ENCODE assay signal across 12 cellular contexts in the genomic region with DNA sequence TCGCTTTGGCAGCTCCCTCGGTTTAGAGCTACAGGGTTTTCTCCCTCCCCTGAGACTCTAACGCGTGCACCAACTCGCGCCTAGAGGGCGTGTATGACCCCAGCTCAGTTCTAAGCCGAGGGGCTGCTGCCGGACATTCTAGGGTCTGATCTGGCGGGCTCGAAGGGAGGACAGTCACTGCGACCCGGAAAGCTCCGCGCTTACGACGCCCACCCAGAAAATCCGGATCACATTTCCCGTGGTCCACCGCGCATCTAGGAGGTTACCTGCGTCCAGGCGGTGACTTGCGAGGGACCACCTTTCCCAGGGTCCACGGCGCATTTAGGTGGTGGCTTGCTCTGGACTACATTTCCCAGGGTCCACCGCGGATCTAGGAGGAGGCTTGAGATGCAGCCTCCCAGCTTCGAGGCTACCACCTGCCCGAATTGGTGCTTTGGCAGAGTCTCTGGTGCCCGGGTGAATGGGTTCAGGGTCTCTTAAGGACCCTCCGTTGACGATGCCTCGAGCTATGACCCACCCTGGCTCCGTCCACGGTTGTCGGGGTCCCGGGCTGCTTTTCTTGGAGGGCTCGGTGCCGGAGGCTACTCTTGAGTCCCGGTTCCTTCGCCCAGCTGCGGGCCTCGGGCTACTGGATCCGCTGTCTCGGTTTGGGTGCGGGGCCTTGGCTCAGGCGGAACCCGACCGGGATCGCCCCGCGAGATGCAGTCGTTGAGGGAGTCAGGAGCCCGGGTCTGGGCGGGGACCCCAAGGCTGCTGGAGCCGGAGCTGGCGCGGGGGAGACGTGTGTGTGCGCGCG. TPM values are rescaled to one million over a fixed set of nuclear protein-coding genes. Genes with fewer than 3 reads are reported as not detected.
DNase-seq lines count a peak whose midpoint lies in the region; ATAC-seq and TF ChIP-seq lines count a peak whose summit lies in the region.
"Had no signal": no experiment of that assay in that cellular context is flagged by ENCODE, and none has a peak within 500 bp of the region (broad histone marks: within the 10 kb centered on the region; RNA-seq: fewer than 3 reads in every experiment).

No MANE protein-coding gene starts in this region.

- H3K36me3 ChIP-seq in heart right ventricle = peaks cover 0 to 2% (median 0%) of the 10 kb centered on the region in 9 donors
- H3K36me3 ChIP-seq in CD8-positive, alpha-beta memory T cell (ENCODE audit: insufficient read depth, low read length) = no peaks in the 10 kb centered on the region
- H3K36me3 ChIP-seq: colonic mucosa, WERI-Rb-1 had no signal

- peaks cover 0 to 23% (median 0%) of the 10 kb centered on the region in 7 donors for H3K27me3 ChIP-seq in heart right ventricle
- no peaks in the 10 kb centered on the region for H3K27me3 ChIP-seq in CD8-positive, alpha-beta memory T cell (ENCODE audit: insufficient read depth, low read length, poor library complexity, severe bottlenecking)
- H3K27me3 ChIP-seq: colonic mucosa had no signal

- WGBS in heart right ventricle, 2 donors = 2 to 4% methylated on average over 63 of the region's 63 CpGs

- peaks cover 0 to 16% (median 8%) of the 10 kb centered on the region in 9 donors for H3K4me1 ChIP-seq in heart right ventricle
- no peaks in the 10 kb centered on the region for H3K4me1 ChIP-seq in CD8-positive, alpha-beta memory T cell (ENCODE audit: insufficient read depth, low read length)
- H3K4me1 ChIP-seq: colonic mucosa had no signal

- peak overlapping the region; percentile 89 for H3K27ac Mint-ChIP-seq in progenitor cell of endocrine pancreas
- H3K27ac Mint-ChIP-seq in activated naive CD4-positive, alpha-beta T cell treated with anti-CD3 and anti-CD28 coated beads, Interleukin-2, amount 50 U/mL, for 72 hours = no peak overlapping the region
- no peak overlapping the region for H3K27ac Mint-ChIP-seq in CD8-positive, alpha-beta memory T cell

- H3K27me3 Mint-ChIP-seq in progenitor cell of endocrine pancreas = peaks cover 17% of the 10 kb centered on the region
- H3K27me3 Mint-ChIP-seq in CD8-positive, alpha-beta memory T cell = peaks cover 0 to 7% of the 10 kb centered on the region in 2 donors

- peaks cover 0 to 67% (median 0%) of the 10 kb centered on the region in 11 donors for H3K9me3 ChIP-seq in heart right ventricle
- peaks cover 15% of the 10 kb centered on the region for H3K9me3 ChIP-seq in CD8-positive, alpha-beta memory T cell (ENCODE audit: low read length)
- H3K9me3 ChIP-seq: colonic mucosa had no signal

- H3K36me3 Mint-ChIP-seq in progenitor cell of endocrine pancreas (ENCODE audit: insufficient read depth) = no peaks in the 10 kb centered on the region
- peaks cover 41 to 47% of the 10 kb centered on the region in 2 donors for H3K36me3 Mint-ChIP-seq in activated naive CD4-positive, alpha-beta T cell treated with anti-CD3 and anti-CD28 coated beads, Interleukin-2, amount 50 U/mL, for 72 hours
- H3K36me3 Mint-ChIP-seq in CD8-positive, alpha-beta memory T cell = peaks cover 1 to 21% (median 4%) of the 10 kb centered on the region in 3 donors

- H3K4me3 Mint-ChIP-seq in progenitor cell of endocrine pancreas (ENCODE audit: low read depth) = peak overlapping the region; percentile 79
- peak overlapping the region in 1 of 7 donors; percentile 37 for H3K4me3 Mint-ChIP-seq in CD8-positive, alpha-beta memory T cell

- DNase-seq in DMS 273 (lab: John Stamatoyannopoulos, UW; ENCODE audit: unreplicated experiment) = peak; percentile 80
- peak; percentile 83 for DNase-seq in SK-N-DZ (ENCODE audit: low spot score)
- DNase-seq in heart right ventricle = no peak
- DNase-seq in progenitor cell of endocrine pancreas (ENCODE audit: low spot score, unreplicated experiment) = peak; percentile 37
- DNase-seq in activated naive CD4-positive, alpha-beta T cell treated with anti-CD3 and anti-CD28 coated beads, Interleukin-2, amount 50 U/mL, for 72 hours (ENCODE audit: low spot score in 2 of 2) = no peak
- no peak for DNase-seq in NCI-H446 (lab: John Stamatoyannopoulos, UW)
- DNase-seq in CD8-positive, alpha-beta memory T cell = no peak
- DNase-seq in UCSD-AML1 (lab: John Stamatoyannopoulos, UW; ENCODE audit: unreplicated experiment) = no peak
- DNase-seq: colonic mucosa, NCI-H1694 treated with DMSO at 0.1 percent for 48 hours, WERI-Rb-1 had no signal

- no peaks in the 10 kb centered on the region for H3K9me3 Mint-ChIP-seq in progenitor cell of endocrine pancreas (ENCODE audit: low read depth)
- H3K9me3 Mint-ChIP-seq in activated naive CD4-positive, alpha-beta T cell treated with anti-CD3 and anti-CD28 coated beads, Interleukin-2, amount 50 U/mL, for 72 hours = peaks cover 21 to 35% of the 10 kb centered on the region in 2 donors
- peaks cover 10 to 77% (median 60%) of the 10 kb centered on the region in 5 donors for H3K9me3 Mint-ChIP-seq in CD8-positive, alpha-beta memory T cell

- ATAC-seq in heart right ventricle = peak; percentile 46 to 70 (median 60)
- ATAC-seq in activated naive CD4-positive, alpha-beta T cell treated with anti-CD3 and anti-CD28 coated beads, Interleukin-2, amount 50 U/mL, for 72 hours = no peak

- intact Hi-C loops in heart right ventricle (cut with DNase I) = no loop called here

- H3K4me3 ChIP-seq in heart right ventricle = peak overlapping the region; percentile 16 to 56 (median 50)
- no peak overlapping the region for H3K4me3 ChIP-seq in CD8-positive, alpha-beta memory T cell (ENCODE audit: low read length)
- H3K4me3 ChIP-seq: colonic mucosa had no signal

- POLR2A ChIA-PET in CD8-positive, alpha-beta memory T cell (lab: Charles Lee) = no interaction called here

- TF ChIP-seq CTCF in heart right ventricle (IDR thresholded peaks at IDR 0.05) (peak in 2 of 9 donors; percentile 13 to 15), progenitor cell of endocrine pancreas (IDR thresholded peaks at IDR 0.05; ENCODE audit: unreplicated experiment) (peak; percentile 52)

- no peak overlapping the region for H3K27ac ChIP-seq in heart right ventricle
- no peak overlapping the region for H3K27ac ChIP-seq in CD8-positive, alpha-beta memory T cell (ENCODE audit: low read depth, low read length)
- H3K27ac ChIP-seq: colonic mucosa, skin epidermis, WERI-Rb-1 had no signal

- CTCF ChIA-PET in CD8-positive, alpha-beta memory T cell (lab: Charles Lee) = no interaction called here

- H3K4me1 Mint-ChIP-seq in progenitor cell of endocrine pancreas (ENCODE audit: low read depth) = peaks cover 5% of the 10 kb centered on the region
- H3K4me1 Mint-ChIP-seq in CD8-positive, alpha-beta memory T cell = peaks cover 0 to 6% (median 6%) of the 10 kb centered on the region in 3 donors

RNA-seq across cellular contexts. Expression of a gene that starts 30.5 kb away (rescaled TPM):
- polyA plus RNA-seq in SK-N-DZ (2014; cell fraction: cytosol; rRNA removed) = 145 and 146 TPM in 2 replicates
- 70.3 and 83.7 TPM in 2 replicates for polyA plus RNA-seq in SK-N-DZ (2014; cell fraction: nucleus; rRNA removed)
- total RNA-seq in heart right ventricle (10 to 100 TPM; 25.7 to 42.1 (median 32.6) TPM), progenitor cell of endocrine pancreas (99.0 and 101 TPM in 2 replicates)
- polyA plus RNA-seq in heart right ventricle = 10 to 100 TPM; 20.1 to 27.3 TPM
- 10 to 100 TPM; 64.1 to 90.3 TPM for total RNA-seq in activated naive CD4-positive, alpha-beta T cell treated with anti-CD3 and anti-CD28 coated beads, Interleukin-2, amount 50 U/mL, for 72 hours
- total RNA-seq in CD8-positive, alpha-beta memory T cell = 100 to 1,000 TPM; 122 to 129 TPM
- polyA plus RNA-seq in CD8-positive, alpha-beta memory T cell = 80.6 TPM

RNA-seq across cellular contexts. Expression of a gene that starts 30.9 kb away (rescaled TPM):
- 3.4 and 5.0 TPM in 2 replicates for polyA plus RNA-seq in SK-N-DZ (2014; cell fraction: cytosol; rRNA removed)
- polyA plus RNA-seq in SK-N-DZ (2014; cell fraction: nucleus; rRNA removed) = 2.6 and 3.3 TPM in 2 replicates
- 1 to 10 TPM; 2.6 to 5.1 (median 3.6) TPM for total RNA-seq in heart right ventricle
- 1 to 10 TPM; 2.2 to 3.3 TPM for polyA plus RNA-seq in heart right ventricle
- total RNA-seq in progenitor cell of endocrine pancreas = 8.2 and 9.0 TPM in 2 replicates
- 1 to 10 TPM; 2.6 to 6.4 TPM for total RNA-seq in activated naive CD4-positive, alpha-beta T cell treated with anti-CD3 and anti-CD28 coated beads, Interleukin-2, amount 50 U/mL, for 72 hours
- 1 to 10 TPM; 2.1 to 2.5 TPM for total RNA-seq in CD8-positive, alpha-beta memory T cell
- polyA plus RNA-seq in CD8-positive, alpha-beta memory T cell = 6.4 TPM

Comparison
In these comparisons a context has a peak if more than half of its experiments do, and no peak if none do; other contexts are left out.
1. DNase-seq: peak in DMS 273 (single experiment), SK-N-DZ (single experiment) and progenitor cell of endocrine pancreas (single experiment); none in heart right ventricle (0 of 2), activated naive CD4-positive, alpha-beta T cell treated with anti-CD3 and anti-CD28 coated beads, Interleukin-2, amount 50 U/mL, for 72 hours (0 of 2), NCI-H446 (0 of 2), CD8-positive, alpha-beta memory T cell (0 of 5) and UCSD-AML1 (single experiment).
2. ATAC-seq: peak in heart right ventricle (8 of 8); none in activated naive CD4-positive, alpha-beta T cell treated with anti-CD3 and anti-CD28 coated beads, Interleukin-2, amount 50 U/mL, for 72 hours (0 of 2).